Comparison of ENCODE assay signal across 8 cellular contexts in genomic region chr14:100850841-100851585, GRCh38. TPM values are rescaled to one million over a fixed set of nuclear protein-coding genes. Genes with fewer than 3 reads are reported as not detected.
DNase-seq lines count a peak whose midpoint lies in the region; ATAC-seq, FAIRE-seq and TF ChIP-seq lines count a peak whose summit lies in the region.

No MANE protein-coding gene starts in this region.

- no peak overlapping the region for H3K9ac ChIP-seq in smooth muscle cell (ENCODE audit: low read depth)

- H3K4me3 Mint-ChIP-seq in glutamatergic neuron (ENCODE audit: unreplicated experiment) = peak overlapping the region; percentile 37

- 74% methylated on average over 8 of the region's 8 CpGs for WGBS in smooth muscle cell (ENCODE audit: low lambda C conversion rate)

- H4K20me1 ChIP-seq in smooth muscle cell (ENCODE audit: low read depth) = no peaks in the 10 kb centered on the region

- H3K27ac ChIP-seq in smooth muscle cell (ENCODE audit: low read depth) = no peak overlapping the region

- no peaks in the 10 kb centered on the region for H3K79me2 ChIP-seq in smooth muscle cell (ENCODE audit: low read depth)

- peak; percentile 71 for TF ChIP-seq CTCF in glutamatergic neuron (IDR thresholded peaks at IDR 0.05; ENCODE audit: partially characterized antibody, unreplicated experiment)
- TF ChIP-seq CTCF in smooth muscle cell (IDR thresholded peaks at IDR 0.05; ENCODE audit: borderline replicate concordance, insufficient read depth, poor library complexity, severe bottlenecking) = peak; percentile 65

- no peak overlapping the region for H3K27ac Mint-ChIP-seq in glutamatergic neuron (ENCODE audit: unreplicated experiment)

- H3K4me1 Mint-ChIP-seq in glutamatergic neuron (ENCODE audit: low read depth, unreplicated experiment) = peaks cover 6% of the 10 kb centered on the region

- H3K27me3 Mint-ChIP-seq in glutamatergic neuron (ENCODE audit: unreplicated experiment) = no peaks in the 10 kb centered on the region

- peaks cover 14% of the 10 kb centered on the region for H3K4me1 ChIP-seq in smooth muscle cell (ENCODE audit: low read depth)

- no peaks in the 10 kb centered on the region for H3K36me3 ChIP-seq in smooth muscle cell (ENCODE audit: low read depth)

- no peaks in the 10 kb centered on the region for H3K27me3 ChIP-seq in smooth muscle cell (ENCODE audit: low read depth)

- H3K36me3 Mint-ChIP-seq in glutamatergic neuron (ENCODE audit: unreplicated experiment) = peaks cover 9% of the 10 kb centered on the region

- H2AFZ ChIP-seq in smooth muscle cell (ENCODE audit: low read depth) = no peak overlapping the region

- no peak overlapping the region for H3K4me3 ChIP-seq in smooth muscle cell

- FAIRE-seq in RCC 7860 (lab: Jason Lieb, UNC) = no peak

- no peaks in the 10 kb centered on the region for H3K9me3 ChIP-seq in smooth muscle cell (replicated peaks; ENCODE audit: low read depth)

- DNase-seq in NCI-H82 (lab: John Stamatoyannopoulos, UW) (peak; percentile 72), NCI-H82 treated with DMSO at 0.1 percent for 48 hours (lab: John Stamatoyannopoulos, UW; ENCODE audit: unreplicated experiment) (no peak), RCC 7860 (ENCODE audit: low spot score) (peak; percentile 11), activated T-helper 1 cell treated with Interleukin-2 at 50 U/mL for 16 hours (ENCODE audit: low read depth) (peak; percentile 63), glutamatergic neuron (peak; percentile 52), smooth muscle cell (lab: John Stamatoyannopoulos, UW; ENCODE audit: unreplicated experiment) (no peak)

- ATAC-seq in HG03280 (IDR thresholded peaks at IDR 0.05; ENCODE audit: unreplicated experiment) = peak; percentile 69
- ATAC-seq in HG03025 (IDR thresholded peaks at IDR 0.05; ENCODE audit: low FRiP score, unreplicated experiment) = no peak

- peaks cover 1% of the 10 kb centered on the region for H3K9me3 Mint-ChIP-seq in glutamatergic neuron (ENCODE audit: unreplicated experiment)

- peaks cover 7% of the 10 kb centered on the region for H3F3A ChIP-seq in smooth muscle cell (ENCODE audit: low read depth)

- H3K4me2 ChIP-seq in smooth muscle cell = no peak overlapping the region

RNA-seq across cellular contexts. Expression of gene MEG3, which starts 25.1 kb away (rescaled TPM):
- total RNA-seq in glutamatergic neuron (ENCODE audit: unreplicated experiment) (0.22 TPM), smooth muscle cell (not detected in 2 replicates)
- polyA plus RNA-seq in smooth muscle cell = 0.70 TPM in 1 of 2 replicates, not detected in the other

RNA-seq across cellular contexts. Expression of gene RTL1, which starts 52.5 kb away (rescaled TPM):
- total RNA-seq in glutamatergic neuron (ENCODE audit: unreplicated experiment) (not detected), smooth muscle cell (11.8 and 13.9 TPM in 2 replicates)
- 6.7 and 11.1 TPM in 2 replicates for polyA plus RNA-seq in smooth muscle cell

Comparison
In these comparisons a context has a peak if more than half of its experiments do, and no peak if none do; other contexts are left out.
1. DNase-seq: peak in NCI-H82 (single experiment), RCC 7860 (single experiment), activated T-helper 1 cell treated with Interleukin-2 at 50 U/mL for 16 hours (single experiment) and glutamatergic neuron (single experiment); none in NCI-H82 treated with DMSO at 0.1 percent for 48 hours (single experiment) and smooth muscle cell (single experiment).
2. RNA of gene RTL1, which starts 52.5 kb away (total RNA-seq): 11.8 to 13.9 TPM in smooth muscle cell; not detected in glutamatergic neuron (single experiment); every median in the first group is over 10 times any median in the second.